Comparison of ENCODE assay signal across 30 cellular contexts in the genomic region with DNA sequence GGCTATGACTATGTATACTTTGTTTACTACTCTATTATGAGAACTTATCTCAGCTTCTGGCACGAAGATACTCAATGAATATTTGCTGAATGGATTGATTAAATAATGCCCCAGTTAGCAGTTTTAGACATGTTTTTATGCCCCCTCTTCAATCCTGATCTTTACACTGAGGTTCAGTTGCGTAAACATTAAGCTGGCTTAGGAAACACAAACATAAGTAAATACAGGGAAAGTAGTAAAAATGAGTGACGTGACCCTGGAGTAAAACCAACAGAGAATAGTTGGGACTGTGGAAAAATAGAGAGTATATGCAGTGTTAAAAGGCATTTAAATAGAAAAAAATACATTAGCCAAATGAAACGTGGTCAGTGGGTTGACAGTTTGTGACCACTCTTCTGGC.
"Had no signal": no experiment of that assay in that cellular context is flagged by ENCODE, and none has a peak within 500 bp of the region (broad histone marks: within the 10 kb centered on the region; RNA-seq: fewer than 3 reads in every experiment).

No MANE protein-coding gene starts in this region.

- ATAC-seq: activated T-helper 17 cell treated with anti-CD3 and anti-CD28 coated beads, Interleukin-2, amount 50 U/mL, for 72 hours; gastroesophageal sphincter; left colon; lower lobe of right lung; natural killer cell; psoas muscle; stimulated activated memory B cell treated with anti-CD40 and anti-IgM and Interleukin-4, amounts not matched to agents 10 μg/mL and 1 μg/mL and 100 μg/mL, for 72 hours; stimulated activated naive CD8-positive, alpha-beta T cell treated with anti-CD3 and anti-CD28 coated beads, Interleukin-15, amount 100 ng/mL, for 72 hours had no signal

- H3K9ac ChIP-seq: neural progenitor cell, parathyroid adenoma had no signal

- H2AFZ ChIP-seq: neural progenitor cell, parathyroid adenoma had no signal

- H3K4me1 ChIP-seq: gastroesophageal sphincter, lower lobe of right lung, neural progenitor cell, parathyroid adenoma, psoas muscle, uterus had no signal

- H3K79me2 ChIP-seq: parathyroid adenoma had no signal

- DNase-seq: activated CD4-positive, alpha-beta memory T cell treated with anti-CD3 and anti-CD28 coated beads, Interleukin-2, amount 10 ng/mL, durations not matched to agents 7 days and 5 days; activated CD4-positive, alpha-beta T cell treated with anti-CD3 and anti-CD28 coated beads, Interleukin-2, amount 10 ng/mL, durations not matched to agents 7 days and 5 days; activated CD4-positive, CD25-positive, alpha-beta regulatory T cell treated with anti-CD3 and anti-CD28 coated beads, Interleukin-2, amount 50 U/mL, for 72 hours; activated CD8-positive, alpha-beta memory T cell treated with anti-CD3 and anti-CD28 coated beads, Interleukin-2, amount 50 U/mL, for 48 hours; activated gamma-delta T cell treated with Interleukin-2 at 50 U/mL for 16 hours; activated naive CD4-positive, alpha-beta T cell treated with anti-CD3 and anti-CD28 coated beads, Interleukin-2, amount 50 U/mL, for 16 hours; activated T-cell treated with anti-CD3 and anti-CD28 coated beads, Interleukin-2, amount 50 U/mL, for 24 hours; amniotic stem cell; central memory CD4-positive, alpha-beta T cell; hypothalamus; immature natural killer cell; kidney; left colon; lower lobe of right lung; mesendoderm; natural killer cell; occipital lobe; psoas muscle; stimulated activated CD4-positive, alpha-beta T cell treated with anti-CD3 and anti-CD28 coated beads, Interleukin-1b, Interleukin-23, amount 100 ng/mL, for 48 hours; stimulated activated CD4-positive, alpha-beta T cell treated with anti-CD3 and anti-CD28 coated beads, Interleukin-4, amount 100 ng/mL, for 4 hours; stimulated activated CD8-positive, alpha-beta memory T cell treated with anti-CD3 and anti-CD28 coated beads, Interleukin-4, amount 100 ng/mL, for 48 hours; stimulated activated naive CD8-positive, alpha-beta T cell treated with anti-CD3 and anti-CD28 coated beads, Interleukin-15, amount 100 ng/mL, for 72 hours; substantia nigra; uterus had no signal

- H3K4me3 ChIP-seq: gastroesophageal sphincter, lower lobe of right lung, neural progenitor cell, psoas muscle, smooth muscle cell, uterus had no signal

- H3K27ac ChIP-seq: gastroesophageal sphincter, lower lobe of right lung, neural progenitor cell, parathyroid adenoma, psoas muscle, uterus had no signal

- H3K4me2 ChIP-seq: neural progenitor cell, smooth muscle cell had no signal

- H3K9me3 ChIP-seq: gastroesophageal sphincter, lower lobe of right lung, psoas muscle, uterus had no signal

- H3K36me3 ChIP-seq: gastroesophageal sphincter, lower lobe of right lung, neural progenitor cell, uterus had no signal

- H3K27me3 ChIP-seq: gastroesophageal sphincter, neural progenitor cell, uterus had no signal
